ENCODE assay signal across 12 cellular contexts in the genomic region with DNA sequence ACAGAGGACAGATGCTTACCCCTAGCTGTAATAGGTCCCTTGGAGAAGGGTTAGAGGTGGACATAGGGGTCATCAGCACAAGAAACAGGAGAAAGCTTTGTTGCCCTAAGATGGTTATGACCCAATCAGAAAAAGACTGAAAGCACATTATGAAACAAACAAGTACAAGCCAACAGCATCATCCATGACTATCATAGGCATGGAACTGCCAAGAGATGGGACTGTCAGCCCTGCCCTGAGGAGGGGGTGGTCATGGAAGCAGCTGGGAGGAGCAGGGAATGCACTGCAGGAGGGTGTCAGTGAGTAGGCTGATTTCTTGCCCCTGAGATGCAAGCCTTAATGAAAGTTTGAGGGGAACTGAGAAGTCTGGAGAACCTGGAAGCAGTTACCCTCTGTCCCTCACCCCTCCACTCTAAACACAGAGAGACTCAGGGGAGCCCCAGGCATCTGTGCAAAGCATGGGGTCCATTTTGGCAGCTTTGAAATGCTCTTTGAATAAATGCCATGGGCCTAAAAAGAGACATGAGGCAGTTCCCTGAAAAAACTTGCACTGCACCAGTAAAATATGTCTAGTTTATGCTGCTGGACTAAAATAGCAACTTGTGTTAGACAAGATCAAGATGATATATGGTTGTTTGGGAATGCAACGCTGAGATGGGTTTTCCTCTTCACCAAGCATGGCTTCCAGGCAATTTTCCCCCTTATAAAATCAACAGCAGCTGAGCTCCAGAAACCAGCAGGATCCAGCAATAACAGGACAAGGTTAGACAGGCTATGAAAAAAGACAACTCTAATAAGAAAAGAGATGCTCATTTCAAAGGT.
DNase-seq lines count a peak whose midpoint lies in the region; ATAC-seq and TF ChIP-seq lines count a peak whose summit lies in the region.
"Had no signal": no experiment of that assay in that cellular context is flagged by ENCODE, and none has a peak within 500 bp of the region (broad histone marks: within the 10 kb centered on the region; RNA-seq: fewer than 3 reads in every experiment).

No MANE protein-coding gene starts in this region.

- H3K27me3 ChIP-seq in esophagus squamous epithelium = no peaks in the 10 kb centered on the region

- peaks cover 16 to 66% (median 20%) of the 10 kb centered on the region in 3 donors for H3K4me1 ChIP-seq in esophagus squamous epithelium

- H3K9me3 Mint-ChIP-seq in nephron progenitor cell = no peaks in the 10 kb centered on the region
- no peaks in the 10 kb centered on the region for H3K9me3 Mint-ChIP-seq in type B pancreatic cell
- no peaks in the 10 kb centered on the region for H3K9me3 Mint-ChIP-seq in activated CD4-positive, alpha-beta T cell treated with anti-CD3 and anti-CD28 coated beads, Interleukin-2, amount 10 ng/mL, durations not matched to agents 7 days and 5 days

- 16 to 23% methylated on average over 1 of the region's 1 CpG for WGBS in esophagus squamous epithelium, 2 donors

- intact Hi-C loops in esophagus squamous epithelium (cut with DNase I) = no loop called here

- H3K4me1 Mint-ChIP-seq in nephron progenitor cell (peaks cover 75% of the 10 kb centered on the region), type B pancreatic cell (ENCODE audit: unreplicated experiment) (peaks cover 73% of the 10 kb centered on the region)
- H3K4me1 Mint-ChIP-seq in activated CD4-positive, alpha-beta T cell treated with anti-CD3 and anti-CD28 coated beads, Interleukin-2, amount 10 ng/mL, durations not matched to agents 7 days and 5 days = peaks cover 2% of the 10 kb centered on the region

- H3K36me3 ChIP-seq in esophagus squamous epithelium = no peaks in the 10 kb centered on the region

- no peaks in the 10 kb centered on the region for H3K36me3 Mint-ChIP-seq in nephron progenitor cell (ENCODE audit: low read depth)
- H3K36me3 Mint-ChIP-seq in type B pancreatic cell = no peaks in the 10 kb centered on the region
- H3K36me3 Mint-ChIP-seq in activated CD4-positive, alpha-beta T cell treated with anti-CD3 and anti-CD28 coated beads, Interleukin-2, amount 10 ng/mL, durations not matched to agents 7 days and 5 days (ENCODE audit: low read depth) = no peaks in the 10 kb centered on the region

- peak; percentile 51 for DNase-seq in DMS 273 (lab: John Stamatoyannopoulos, UW; ENCODE audit: unreplicated experiment)
- no peak for DNase-seq in DMS 273 treated with DMSO at 0.1 percent for 48 hours (lab: John Stamatoyannopoulos, UW)
- DNase-seq in esophagus squamous epithelium (lab: John Stamatoyannopoulos, UW) = no peak
- DNase-seq in nephron progenitor cell = no peak
- no peak for DNase-seq in type B pancreatic cell (ENCODE audit: extremely low spot score, unreplicated experiment)
- no peak for DNase-seq in activated CD4-positive, alpha-beta T cell treated with anti-CD3 and anti-CD28 coated beads, Interleukin-2, amount 10 ng/mL, durations not matched to agents 7 days and 5 days
- no peak for DNase-seq in cerebellar nuclear complex (lab: John Stamatoyannopoulos, UW)
- no peak for DNase-seq in stimulated activated naive CD8-positive, alpha-beta T cell treated with anti-CD3 and anti-CD28 coated beads, Interleukin-15, Interleukin-2, amounts not matched to agents 100 U/mL and 50 U/mL, for 24 hours
- DNase-seq: activated CD4-positive, alpha-beta T cell treated with anti-CD3 and anti-CD28 coated beads, Interleukin-2, amount 50 U/mL, for 1 hour; activated naive CD4-positive, alpha-beta T cell; DMS79 treated with DMSO at 0.1 percent for 48 hours had no signal

- H3K27ac Mint-ChIP-seq in nephron progenitor cell (peak overlapping the region; percentile 83), type B pancreatic cell (peak overlapping the region; percentile 61)
- no peak overlapping the region for H3K27ac Mint-ChIP-seq in activated CD4-positive, alpha-beta T cell treated with anti-CD3 and anti-CD28 coated beads, Interleukin-2, amount 10 ng/mL, durations not matched to agents 7 days and 5 days

- H3K4me3 ChIP-seq in esophagus squamous epithelium = no peak overlapping the region

- ATAC-seq in stimulated activated naive CD8-positive, alpha-beta T cell treated with anti-CD3 and anti-CD28 coated beads, Interleukin-15, Interleukin-2, amounts not matched to agents 100 U/mL and 50 U/mL, for 24 hours = no peak

- POLR2A ChIA-PET in activated CD4-positive, alpha-beta T cell treated with anti-CD3 and anti-CD28 coated beads, Interleukin-2, amount 10 ng/mL, durations not matched to agents 7 days and 5 days (lab: Charles Lee) = interaction anchor here (0.6 kb wide), 1 partner anchor 52 kb away, joined by 3 read pairs; no protein-coding TSS in a partner anchor

- H3K27me3 Mint-ChIP-seq in nephron progenitor cell (ENCODE audit: low read depth, poor library complexity) = no peaks in the 10 kb centered on the region
- no peaks in the 10 kb centered on the region for H3K27me3 Mint-ChIP-seq in type B pancreatic cell
- no peaks in the 10 kb centered on the region for H3K27me3 Mint-ChIP-seq in activated CD4-positive, alpha-beta T cell treated with anti-CD3 and anti-CD28 coated beads, Interleukin-2, amount 10 ng/mL, durations not matched to agents 7 days and 5 days

- peak overlapping the region; percentile 36 to 85 (median 80) for H3K27ac ChIP-seq in esophagus squamous epithelium
- H3K27ac ChIP-seq: 22Rv1 had no signal

- no peaks in the 10 kb centered on the region for H3K9me3 ChIP-seq in esophagus squamous epithelium

- CTCF ChIA-PET in activated CD4-positive, alpha-beta T cell treated with anti-CD3 and anti-CD28 coated beads, Interleukin-2, amount 10 ng/mL, durations not matched to agents 7 days and 5 days (lab: Charles Lee) = interaction anchor here (0.6 to 1.0 kb wide), 3 partner anchors 44 to 540 kb away, joined by 4 read pairs; no protein-coding TSS in a partner anchor

- TF ChIP-seq POLR2A in esophagus squamous epithelium (IDR thresholded peaks at IDR 0.05) = no peak

- TF ChIP-seq CTCF in esophagus squamous epithelium (IDR thresholded peaks at IDR 0.05) (no peak), nephron progenitor cell (IDR thresholded peaks at IDR 0.05) (no peak), type B pancreatic cell (conservative IDR thresholded peaks at IDR 0.05) (no peak)

- H3K4me3 Mint-ChIP-seq in nephron progenitor cell = no peak overlapping the region
- H3K4me3 Mint-ChIP-seq in type B pancreatic cell = peak overlapping the region; percentile 60
- no peak overlapping the region for H3K4me3 Mint-ChIP-seq in activated CD4-positive, alpha-beta T cell treated with anti-CD3 and anti-CD28 coated beads, Interleukin-2, amount 10 ng/mL, durations not matched to agents 7 days and 5 days
